8 cellular contexts compared by ENCODE assay signal in genomic region chr5:179822444-179822990, GRCh38. TPM values are rescaled to one million over a fixed set of nuclear protein-coding genes. Genes with fewer than 3 reads are reported as not detected.
DNase-seq lines count a peak whose midpoint lies in the region; ATAC-seq and TF ChIP-seq lines count a peak whose summit lies in the region.

No MANE protein-coding gene starts in this region.

- no peak for ATAC-seq in left cardiac atrium
- ATAC-seq in mucosa of descending colon = no peak
- no peak for ATAC-seq in HG03159 (IDR thresholded peaks at IDR 0.05; ENCODE audit: unreplicated experiment)
- no peak for ATAC-seq in sciatic nerve

- POLR2A ChIA-PET in MCF 10A (lab: Yijun Ruan, JAX) = interaction anchor here (0.6 to 2.2 kb wide), 23 partner anchors 8 to 1026 kb away, joined by 3 to 14 read pairs (median 4); partner anchors contain the start of genes CANX, MAML1 and MGAT4B

- H3K4me3 ChIP-seq in right atrium auricular region (peak overlapping the region; percentile 76 to 100), mucosa of descending colon (no peak overlapping the region), uterus (peak overlapping the region; percentile 94 to 97)

- DNase-seq in right atrium auricular region (ENCODE audit: low spot score) (no peak), left cardiac atrium (no peak), MCF 10A (ENCODE audit: unreplicated experiment) (no peak), mucosa of descending colon (peak in 2 of 3 donors; percentile 34 to 53), uterus (no peak), amygdala (lab: John Stamatoyannopoulos, UW) (no peak), sciatic nerve (ENCODE audit: low spot score) (no peak)

- peaks cover 50% of the 10 kb centered on the region for H3K4me1 Mint-ChIP-seq in MCF 10A (ENCODE audit: insufficient read depth, unreplicated experiment)

- H3K9me3 ChIP-seq in right atrium auricular region (no peaks in the 10 kb centered on the region), mucosa of descending colon (no peaks in the 10 kb centered on the region), uterus (no peaks in the 10 kb centered on the region)

- BruUV-seq in MCF 10A (replicated peaks; lab: Mats Ljungman, UMichigan) = no TSS peak

- no peaks in the 10 kb centered on the region for H3K9me3 Mint-ChIP-seq in MCF 10A (ENCODE audit: unreplicated experiment)

- intact Hi-C loops in left cardiac atrium (cut with DNase I) = loop anchor here in 1 of 2 donors (5.0 kb wide), 1 partner anchor 35 kb away; the partner anchor contains the start of gene MRNIP
- intact Hi-C loops in MCF 10A (cut with micrococcal nuclease) = no loop called here
- intact Hi-C loops in mucosa of descending colon (cut with DNase I, micrococcal nuclease) = no loop called here
- intact Hi-C loops in uterus (cut with DNase I; ENCODE audit: low total_unique reads) = no loop called here
- intact Hi-C loops in sciatic nerve (cut with DNase I) = no loop called here

- peak overlapping the region; percentile 95 for H3K27ac Mint-ChIP-seq in MCF 10A (ENCODE audit: low read depth, unreplicated experiment)

- H3K4me3 Mint-ChIP-seq in MCF 10A (ENCODE audit: unreplicated experiment) = peak overlapping the region; percentile 94

- peaks cover 74% of the 10 kb centered on the region for H3K36me3 Mint-ChIP-seq in MCF 10A (ENCODE audit: insufficient read depth, unreplicated experiment)

- H3K4me1 ChIP-seq in right atrium auricular region (peaks cover 0 to 74% of the 10 kb centered on the region in 2 donors), mucosa of descending colon (ENCODE audit: low read depth) (peaks cover 79% of the 10 kb centered on the region), uterus (peaks cover 13 to 14% of the 10 kb centered on the region in 2 donors)

- H3K27me3 ChIP-seq in right atrium auricular region (no peaks in the 10 kb centered on the region), uterus (no peaks in the 10 kb centered on the region)

- TF ChIP-seq POLR2A in uterus (IDR thresholded peaks at IDR 0.05) = no peak

- H3K27ac ChIP-seq in right atrium auricular region (peak overlapping the region; percentile 96 to 100), uterus (peak overlapping the region; percentile 98 to 99)

- H3K36me3 ChIP-seq in right atrium auricular region (peaks cover 57% of the 10 kb centered on the region), mucosa of descending colon (ENCODE audit: low read depth) (peaks cover 4% of the 10 kb centered on the region), uterus (no peaks in the 10 kb centered on the region)

- CTCF ChIA-PET in MCF 10A (lab: Yijun Ruan, JAX) = interaction anchor here (0.5 to 1.5 kb wide), 10 partner anchors 8 to 135 kb away, joined by 3 to 5 read pairs (median 3); partner anchors contain the start of gene MRNIP

- no peaks in the 10 kb centered on the region for H3K27me3 Mint-ChIP-seq in MCF 10A (ENCODE audit: insufficient read depth, unreplicated experiment)

- TF ChIP-seq CTCF in right atrium auricular region (IDR thresholded peaks at IDR 0.05) = no peak
- no peak for TF ChIP-seq CTCF in MCF 10A (IDR thresholded peaks at IDR 0.05; ENCODE audit: unreplicated experiment)
- TF ChIP-seq CTCF in mucosa of descending colon (IDR thresholded peaks at IDR 0.05) = no peak
- TF ChIP-seq CTCF in uterus (IDR thresholded peaks at IDR 0.05) = no peak

RNA-seq across cellular contexts. Expression of gene SQSTM1, which starts 1.8 kb away (rescaled TPM):
- 100 to 1,000 TPM; 379 to 436 TPM for total RNA-seq in right atrium auricular region
- total RNA-seq in left cardiac atrium = 100 to 1,000 TPM; 302 to 316 TPM
- 612 and 1,251 TPM in 2 replicates for total RNA-seq in MCF 10A (2022)
- 100 to 1,000 TPM; 302 to 348 (median 321) TPM for total RNA-seq in mucosa of descending colon
- 100 to 1,000 TPM in 3 of 4 donors, 10 to 100 TPM in 1; 94.7 to 874 (median 439) TPM for total RNA-seq in uterus
- 365 TPM for total RNA-seq in sciatic nerve

RNA-seq across cellular contexts. Expression of gene MGAT4B, which starts 15.9 kb away (rescaled TPM):
- total RNA-seq in right atrium auricular region (10 to 100 TPM; 71.7 to 77.1 TPM), left cardiac atrium (10 to 100 TPM; 66.5 to 85.9 TPM), MCF 10A (2022) (153 and 198 TPM in 2 replicates), mucosa of descending colon (100 to 1,000 TPM; 274 to 623 (median 476) TPM), uterus (10 to 100 TPM; 31.8 to 87.4 (median 66.4) TPM), sciatic nerve (71.7 TPM)

RNA-seq across cellular contexts. Expression of gene LTC4S, which starts 28.7 kb away (rescaled TPM):
- 10 to 100 TPM in 1 of 2 donors, 1 to 10 TPM in 1; 9.0 to 11.1 TPM for total RNA-seq in right atrium auricular region
- total RNA-seq in left cardiac atrium = 10 to 100 TPM; 13.9 to 16.1 TPM
- total RNA-seq in MCF 10A (2022) = 2.1 and 2.2 TPM in 2 replicates
- 10 to 100 TPM in 1 of 3 donors, 1 to 10 TPM in 2; 3.0 to 10.4 (median 7.0) TPM for total RNA-seq in mucosa of descending colon
- 10 to 100 TPM in 2 of 4 donors, 1 to 10 TPM in 1, not detected in 1; 4.1 to 22.9 (median 13.6) TPM for total RNA-seq in uterus
- 21.7 TPM for total RNA-seq in sciatic nerve

RNA-seq across cellular contexts. Expression of gene MRNIP, which starts 36.1 kb away (rescaled TPM):
- total RNA-seq in right atrium auricular region (10 to 100 TPM; 12.5 to 20.3 TPM), left cardiac atrium (10 to 100 TPM; 11.1 to 12.7 TPM), MCF 10A (2022) (40.3 and 42.8 TPM in 2 replicates), mucosa of descending colon (10 to 100 TPM; 20.8 to 38.3 (median 27.5) TPM), uterus (100 to 1,000 TPM in 1 of 4 donors, 10 to 100 TPM in 3; 16.8 to 138 (median 61.6) TPM), sciatic nerve (54.4 TPM)

Comparison
In these comparisons a context has a peak if more than half of its experiments do, and no peak if none do; other contexts are left out.
1. DNase-seq: peak in mucosa of descending colon (2 of 3); none in right atrium auricular region (single experiment), left cardiac atrium (single experiment), MCF 10A (single experiment), uterus (0 of 2), amygdala (0 of 56) and sciatic nerve (single experiment).